Comparison of ENCODE assay signal across 1 cellular context in the genomic region with DNA sequence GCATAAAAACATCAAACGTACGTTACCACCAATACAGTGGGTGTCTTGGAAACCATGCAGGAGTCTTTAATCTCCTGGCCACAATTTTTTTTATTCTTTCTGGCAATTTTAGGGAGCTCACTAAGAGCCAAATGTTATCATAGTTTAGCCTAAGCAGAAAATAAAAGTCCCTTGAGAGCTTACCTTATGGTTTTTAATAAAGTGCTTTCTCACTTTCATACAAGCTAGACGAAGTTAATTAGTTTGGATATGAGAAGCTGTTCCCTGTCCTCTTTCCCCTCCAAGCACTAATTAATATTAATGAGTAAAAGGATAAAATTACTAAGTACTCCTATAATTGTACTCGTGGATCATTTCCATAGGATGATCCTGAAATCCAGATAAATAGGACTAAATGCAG.
TF ChIP-seq lines count a peak whose summit lies in the region.

No MANE protein-coding gene starts in this region.

TF ChIP-seq in SK-N-SH, 30 proteins besides CTCF, POLR2A, EP300 and RAD21 (continued from another document):
- no peak for TF ChIP-seq REST (IDR thresholded peaks at IDR 0.05; ENCODE audit: low read depth, low read length)
- no peak for TF ChIP-seq RFX5 (IDR thresholded peaks at IDR 0.05; ENCODE audit: low read length)
- TF ChIP-seq, protein P1, sequence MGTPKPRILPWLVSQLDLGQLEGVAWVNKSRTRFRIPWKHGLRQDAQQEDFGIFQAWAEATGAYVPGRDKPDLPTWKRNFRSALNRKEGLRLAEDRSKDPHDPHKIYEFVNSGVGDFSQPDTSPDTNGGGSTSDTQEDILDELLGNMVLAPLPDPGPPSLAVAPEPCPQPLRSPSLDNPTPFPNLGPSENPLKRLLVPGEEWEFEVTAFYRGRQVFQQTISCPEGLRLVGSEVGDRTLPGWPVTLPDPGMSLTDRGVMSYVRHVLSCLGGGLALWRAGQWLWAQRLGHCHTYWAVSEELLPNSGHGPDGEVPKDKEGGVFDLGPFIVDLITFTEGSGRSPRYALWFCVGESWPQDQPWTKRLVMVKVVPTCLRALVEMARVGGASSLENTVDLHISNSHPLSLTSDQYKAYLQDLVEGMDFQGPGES (IDR thresholded peaks at IDR 0.05; ENCODE audit: low read depth, low read length) = no peak
- TF ChIP-seq GATA2 (CRISPR knock-in tag; IDR thresholded peaks at IDR 0.05) = no peak
- TF ChIP-seq, protein P2, sequence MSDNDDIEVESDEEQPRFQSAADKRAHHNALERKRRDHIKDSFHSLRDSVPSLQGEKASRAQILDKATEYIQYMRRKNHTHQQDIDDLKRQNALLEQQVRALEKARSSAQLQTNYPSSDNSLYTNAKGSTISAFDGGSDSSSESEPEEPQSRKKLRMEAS (IDR thresholded peaks at IDR 0.05; ENCODE audit: low read depth) = no peak
- no peak for TF ChIP-seq MXI1 (IDR thresholded peaks at IDR 0.05; ENCODE audit: low read depth, low read length)
TF ChIP-seq in SK-N-SH: peak in this region for 0.
